8 cellular contexts compared by ENCODE assay signal in the genomic region with DNA sequence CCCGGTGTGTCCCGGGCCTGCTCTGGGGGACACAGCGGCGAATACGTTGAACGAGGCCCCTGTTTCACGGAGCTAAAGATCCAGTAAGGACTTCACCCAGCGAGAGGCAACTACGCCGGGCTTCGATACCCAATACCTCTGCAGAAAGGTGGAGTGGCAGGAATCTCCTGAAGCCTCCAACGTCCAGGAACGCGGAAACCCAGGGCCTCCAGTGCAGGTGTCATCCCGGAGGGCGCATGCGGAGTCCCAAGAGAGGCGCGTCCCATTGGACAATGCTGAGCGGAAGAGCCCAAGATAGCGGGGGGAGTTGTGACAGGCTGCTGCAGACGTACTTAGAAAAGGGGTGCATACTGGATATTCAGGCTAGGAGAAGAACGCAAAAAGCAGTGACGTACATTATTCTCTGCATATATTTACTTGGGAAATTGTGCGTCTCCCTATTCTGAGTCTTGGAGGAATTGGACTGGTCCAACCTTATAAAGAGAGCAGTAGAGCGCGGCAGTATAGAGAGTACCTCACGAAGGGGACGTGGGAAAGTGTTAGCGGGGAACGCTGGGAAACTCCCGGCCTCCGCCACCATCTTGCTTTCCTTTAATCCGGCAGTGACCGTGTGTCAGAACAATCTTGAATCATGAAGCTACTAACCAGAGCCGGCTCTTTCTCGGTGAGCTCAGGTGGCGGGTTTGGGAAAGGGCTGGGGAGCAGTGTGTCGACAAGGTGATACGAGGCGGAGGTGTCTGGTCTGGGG. TPM values are rescaled to one million over a fixed set of nuclear protein-coding genes. Genes with fewer than 3 reads are reported as not detected.
DNase-seq lines count a peak whose midpoint lies in the region; ATAC-seq, FAIRE-seq and TF ChIP-seq lines count a peak whose summit lies in the region.

TSS of gene UQCRC2 (plus strand) at position 569 of the 748 bp plus-strand sequence. CDS start at position 632, 63 bp downstream.

- no peaks in the 10 kb centered on the region for H3K9me2 ChIP-seq in SU-DHL-6 (replicated peaks; ENCODE audit: insufficient read depth, low read length)

- TF ChIP-seq POLR2A in thyroid gland (IDR thresholded peaks at IDR 0.05), result peak in 1 of 2 donors; percentile 65

- H3K27ac ChIP-seq in SU-DHL-6 (ENCODE audit: low read depth, low read length) (peak within 1 kb of the TSS; percentile 76), pancreas (peak within 1 kb of the TSS; percentile 81 to 98 (median 94)), thyroid gland (peak within 1 kb of the TSS; percentile 80 to 99 (median 93))

- peak within 1 kb of the TSS; percentile 92 for H3K27ac Mint-ChIP-seq in activated naive CD8-positive, alpha-beta T cell treated with anti-CD3 and anti-CD28 coated beads, Interleukin-2, amount 10 ng/mL, durations not matched to agents 7 days and 5 days

- peaks cover 5% of the 10 kb centered on the region for H3K36me3 Mint-ChIP-seq in activated naive CD8-positive, alpha-beta T cell treated with anti-CD3 and anti-CD28 coated beads, Interleukin-2, amount 10 ng/mL, durations not matched to agents 7 days and 5 days

- intact Hi-C loops in Right ventricle myocardium superior (cut with DNase I), result loop anchor here (10.0 kb wide), 1 partner anchor 232 kb away; no protein-coding TSS in a partner anchor
- intact Hi-C loops in pancreas (cut with DNase I), result no loop called here
- intact Hi-C loops in thyroid gland (cut with DNase I), result no loop called here

- peak; percentile 93 to 99 (median 96) for DNase-seq in NCI-H1417 (lab: John Stamatoyannopoulos, UW)
- DNase-seq in activated naive CD8-positive, alpha-beta T cell treated with anti-CD3 and anti-CD28 coated beads, Interleukin-2, amount 10 ng/mL, durations not matched to agents 7 days and 5 days, result peak; percentile 83
- DNase-seq in Right ventricle myocardium superior, result peak; percentile 91
- DNase-seq in pancreas, result peak; percentile 87 to 95 (median 88)
- DNase-seq in thyroid gland, result peak; percentile 92 to 93

- H2AFZ ChIP-seq in SU-DHL-6 (ENCODE audit: low read depth, low read length, severe bottlenecking), result peak within 1 kb of the TSS; percentile 92

- peaks cover 54% of the 10 kb centered on the region for H3K79me2 ChIP-seq in SU-DHL-6 (ENCODE audit: insufficient read depth, low read length)

- TF ChIP-seq CTCF in GM12875 (IDR thresholded peaks at IDR 0.05; ENCODE audit: borderline replicate concordance, insufficient read depth, low read depth, low read length) (no peak), SU-DHL-6 (IDR thresholded peaks at IDR 0.05; ENCODE audit: insufficient read depth, low read length, poor library complexity, severe bottlenecking) (no peak), pancreas (IDR thresholded peaks at IDR 0.05) (no peak), thyroid gland (IDR thresholded peaks at IDR 0.05) (peak in 1 of 6 experiments; percentile 19)

- no peaks in the 10 kb centered on the region for H3K27me3 ChIP-seq in SU-DHL-6 (ENCODE audit: low read length)
- no peaks in the 10 kb centered on the region for H3K27me3 ChIP-seq in pancreas
- H3K27me3 ChIP-seq in thyroid gland, result no peaks in the 10 kb centered on the region

- H3K36me3 ChIP-seq in SU-DHL-6 (ENCODE audit: low read length) (0 out of 2 replicates have a peak, but pooled peaks cover 4% of the 10 kb centered on the region), pancreas (peaks cover 0 to 7% (median 6%) of the 10 kb centered on the region in 3 donors), thyroid gland (peaks cover 5 to 10% of the 10 kb centered on the region in 2 donors)

- H3K27me3 Mint-ChIP-seq in activated naive CD8-positive, alpha-beta T cell treated with anti-CD3 and anti-CD28 coated beads, Interleukin-2, amount 10 ng/mL, durations not matched to agents 7 days and 5 days, result no peaks in the 10 kb centered on the region

- H3K9me3 Mint-ChIP-seq in activated naive CD8-positive, alpha-beta T cell treated with anti-CD3 and anti-CD28 coated beads, Interleukin-2, amount 10 ng/mL, durations not matched to agents 7 days and 5 days, result no peaks in the 10 kb centered on the region

- no peaks in the 10 kb centered on the region for H4K20me1 ChIP-seq in SU-DHL-6 (ENCODE audit: low read depth, low read length)

- H3K4me1 ChIP-seq in pancreas (peaks cover 6 to 28% (median 8%) of the 10 kb centered on the region in 3 donors), thyroid gland (peaks cover 19 to 29% of the 10 kb centered on the region in 2 donors)

- ATAC-seq in HG02763 (IDR thresholded peaks at IDR 0.05; ENCODE audit: unreplicated experiment), result peak; percentile 90
- peak; percentile 92 for ATAC-seq in activated naive CD8-positive, alpha-beta T cell treated with anti-CD3 and anti-CD28 coated beads, Interleukin-2, amount 10 ng/mL, durations not matched to agents 7 days and 5 days (ENCODE audit: low read depth)
- peak; percentile 97 for ATAC-seq in Right ventricle myocardium superior (ENCODE audit: poor library complexity)
- peak; percentile 95 to 98 (median 97) for ATAC-seq in pancreas

- H3K4me3 Mint-ChIP-seq in activated naive CD8-positive, alpha-beta T cell treated with anti-CD3 and anti-CD28 coated beads, Interleukin-2, amount 10 ng/mL, durations not matched to agents 7 days and 5 days, result peak within 1 kb of the TSS; percentile 96

- POLR2A ChIA-PET in activated naive CD8-positive, alpha-beta T cell treated with anti-CD3 and anti-CD28 coated beads, Interleukin-2, amount 10 ng/mL, durations not matched to agents 7 days and 5 days (lab: Charles Lee), result interaction anchor here (0.7 to 2.2 kb wide), 7 partner anchors 11 to 300 kb away, joined by 3 to 14 read pairs (median 4); no protein-coding TSS in a partner anchor

- H3K4me2 ChIP-seq in SU-DHL-6 (ENCODE audit: low read depth, low read length, poor library complexity, severe bottlenecking), result peak within 1 kb of the TSS; percentile 97

- no peaks in the 10 kb centered on the region for H3F3A ChIP-seq in SU-DHL-6 (ENCODE audit: insufficient read depth)

- peaks cover 35% of the 10 kb centered on the region for H3K4me1 Mint-ChIP-seq in activated naive CD8-positive, alpha-beta T cell treated with anti-CD3 and anti-CD28 coated beads, Interleukin-2, amount 10 ng/mL, durations not matched to agents 7 days and 5 days

- peak within 1 kb of the TSS; percentile 94 for H3K9ac ChIP-seq in SU-DHL-6 (ENCODE audit: low read length)

- H3K9me3 ChIP-seq in SU-DHL-6 (ENCODE audit: insufficient read depth, low read length), result no peaks in the 10 kb centered on the region
- no peaks in the 10 kb centered on the region for H3K9me3 ChIP-seq in pancreas
- H3K9me3 ChIP-seq in thyroid gland, result no peaks in the 10 kb centered on the region

- 0% methylated on average over 41 of the region's 41 CpGs for WGBS in pancreas, 2 donors
- WGBS in thyroid gland, 2 donors, result 0 to 1% methylated on average over 41 of the region's 41 CpGs

- FAIRE-seq in pancreas (lab: Jason Lieb, UNC), result no peak

- peak within 1 kb of the TSS; percentile 65 for H3K4me3 ChIP-seq in GM12875 (ENCODE audit: low read depth, low read length)
- peak within 1 kb of the TSS; percentile 95 for H3K4me3 ChIP-seq in SU-DHL-6 (ENCODE audit: insufficient read depth, low read length, poor library complexity, severe bottlenecking)
- H3K4me3 ChIP-seq in pancreas, result peak within 1 kb of the TSS; percentile 71 to 84 (median 82)
- peak within 1 kb of the TSS; percentile 71 to 76 (median 74) for H3K4me3 ChIP-seq in thyroid gland (replicated peaks in 1 of 3)

RNA-seq across cellular contexts. Expression of gene UQCRC2, which starts in this region (rescaled TPM):
- total RNA-seq in activated naive CD8-positive, alpha-beta T cell treated with anti-CD3 and anti-CD28 coated beads, Interleukin-2, amount 10 ng/mL, durations not matched to agents 7 days and 5 days, result 100 to 1,000 TPM; 216 to 221 TPM
- total RNA-seq in Right ventricle myocardium superior (931 TPM), pancreas (100 to 1,000 TPM in 2 of 6 donors, 10 to 100 TPM in 4; 78.6 to 107 (median 96.8) TPM), thyroid gland (100 to 1,000 TPM; 168 to 333 (median 181) TPM)
- polyA plus RNA-seq in pancreas, result 10 to 100 TPM; 49.5 to 89.0 TPM

Comparison
In these comparisons a context has a peak if more than half of its experiments do, and no peak if none do; other contexts are left out.
1. Peak in every context shown above with its lines: DNase-seq, ATAC-seq, H3K4me3 ChIP-seq and H3K27ac ChIP-seq.